ENCODE assay signal across 8 cellular contexts in genomic region chr3:9715764-9716437, GRCh38. TPM values are rescaled to one million over a fixed set of nuclear protein-coding genes. Genes with fewer than 3 reads are reported as not detected.
DNase-seq lines count a peak whose midpoint lies in the region; ATAC-seq and TF ChIP-seq lines count a peak whose summit lies in the region.

No MANE protein-coding gene starts in this region.

- H3K27ac Mint-ChIP-seq in Calu3 (ENCODE audit: unreplicated experiment), result peak overlapping the region; percentile 25

- H3K9me3 Mint-ChIP-seq in Calu3 (ENCODE audit: low read depth, unreplicated experiment), result no peaks in the 10 kb centered on the region

- H4K20me1 ChIP-seq in osteoblast (ENCODE audit: insufficient read depth, low read length), result no peaks in the 10 kb centered on the region

- DNase-seq in Calu3 (peak; percentile 77), fibroblast of villous mesenchyme (ENCODE audit: low read depth) (peak; percentile 91), osteoblast (ENCODE audit: insufficient read length, low spot score, missing footprints) (peak; percentile 96), NCI-H82 (lab: John Stamatoyannopoulos, UW) (no peak)
- DNase-seq in Jurkat, Clone E6-1 (ENCODE audit: low read depth, low spot score), result peak; percentile 21
- peak; percentile 44 to 49 for DNase-seq in activated CD4-positive, alpha-beta T cell treated with anti-CD3 and anti-CD28 coated beads, Interleukin-2, amount 50 U/mL, for 48 hours

- intact Hi-C loops in Calu3 (cut with micrococcal nuclease; ENCODE audit: unreplicated experiment), result loop anchor here (5.0 kb wide), 1 partner anchor 76 kb away; the partner anchor contains the start of genes ARPC4 and TADA3

- no peak overlapping the region for H3K4me3 Mint-ChIP-seq in Calu3 (ENCODE audit: low read depth, unreplicated experiment)

- H3K36me3 Mint-ChIP-seq in Calu3 (ENCODE audit: insufficient read depth, unreplicated experiment), result no peaks in the 10 kb centered on the region

- peaks cover 15% of the 10 kb centered on the region for H3K4me1 Mint-ChIP-seq in Calu3 (ENCODE audit: low read depth, unreplicated experiment)

- H3K9me3 ChIP-seq in osteoblast (ENCODE audit: low read depth, low read length), result no peaks in the 10 kb centered on the region

- no peaks in the 10 kb centered on the region for H3K79me2 ChIP-seq in osteoblast (ENCODE audit: insufficient read depth, low read length)

- H3K4me2 ChIP-seq in osteoblast (ENCODE audit: insufficient read depth, low read length), result peak overlapping the region; percentile 15

- peaks cover 54% of the 10 kb centered on the region for H3K27me3 Mint-ChIP-seq in Calu3 (ENCODE audit: unreplicated experiment)

- TF ChIP-seq CTCF in Calu3 (IDR thresholded peaks at IDR 0.05; ENCODE audit: unreplicated experiment) (peak; percentile 51), fibroblast of villous mesenchyme (IDR thresholded peaks at IDR 0.05; ENCODE audit: insufficient read depth, low read depth, low read length) (peak; percentile 97), osteoblast (IDR thresholded peaks at IDR 0.05; ENCODE audit: extremely low read depth, low read depth, low read length) (peak; percentile 99)

- no peak overlapping the region for H2AFZ ChIP-seq in osteoblast (ENCODE audit: low read length)

- H3K27me3 ChIP-seq in osteoblast (ENCODE audit: insufficient read depth, low read length), result peaks cover 20% of the 10 kb centered on the region

- CTCF ChIA-PET in Calu3 (lab: Charles Lee), result interaction anchor here (0.8 to 1.9 kb wide), 5 partner anchors 12 to 231 kb away, joined by 3 to 10 read pairs (median 4); partner anchors contain the start of gene BRPF1

- no peak for ATAC-seq in HG03571 (IDR thresholded peaks at IDR 0.05; ENCODE audit: unreplicated experiment)
- ATAC-seq in GM18520 (IDR thresholded peaks at IDR 0.05; ENCODE audit: unreplicated experiment), result no peak

- H3K36me3 ChIP-seq in osteoblast (ENCODE audit: insufficient read depth, low read length), result no peaks in the 10 kb centered on the region

- no peak overlapping the region for H3K27ac ChIP-seq in osteoblast (ENCODE audit: low read depth, low read length)

- no TSS peak for BruUV-seq in Calu3 (replicated peaks; lab: Mats Ljungman, UMichigan)

- no peak overlapping the region for H3K4me3 ChIP-seq in Jurkat, Clone E6-1 (ENCODE audit: low read length)
- H3K4me3 ChIP-seq in fibroblast of villous mesenchyme (ENCODE audit: low read depth, low read length) (no peak overlapping the region), osteoblast (ENCODE audit: insufficient read depth, low read length) (no peak overlapping the region)

- peaks cover 4% of the 10 kb centered on the region for H3K4me1 ChIP-seq in osteoblast (ENCODE audit: insufficient read depth, low read length)

RNA-seq across cellular contexts. Expression of gene CPNE9, which starts 12.3 kb away (rescaled TPM):
- total RNA-seq in Calu3 (2022) (not detected in 2 replicates), fibroblast of villous mesenchyme (not detected in 2 replicates), osteoblast (not detected in 2 replicates)
- polyA plus RNA-seq in Jurkat, Clone E6-1 (2012; ENCODE audit: insufficient read depth, insufficient read length), result not detected

RNA-seq across cellular contexts. Expression of gene BRPF1, which starts 15.6 kb away (rescaled TPM):
- 19.8 and 20.4 TPM in 2 replicates for total RNA-seq in Calu3 (2022)
- polyA plus RNA-seq in Jurkat, Clone E6-1 (2012; ENCODE audit: insufficient read depth, insufficient read length), result 22.2 TPM
- 15.5 and 17.3 TPM in 2 replicates for total RNA-seq in fibroblast of villous mesenchyme
- 14.1 and 14.5 TPM in 2 replicates for total RNA-seq in osteoblast

RNA-seq across cellular contexts. Expression of gene OGG1, which starts 33.9 kb away (rescaled TPM):
- total RNA-seq in Calu3 (2022) (17.1 and 21.8 TPM in 2 replicates), fibroblast of villous mesenchyme (19.0 and 32.2 TPM in 2 replicates), osteoblast (24.8 and 25.7 TPM in 2 replicates)
- polyA plus RNA-seq in Jurkat, Clone E6-1 (2012; ENCODE audit: insufficient read depth, insufficient read length), result 17.1 TPM

RNA-seq across cellular contexts. Expression of gene CAMK1, which starts 53.8 kb away (rescaled TPM):
- total RNA-seq in Calu3 (2022) (4.1 and 7.2 TPM in 2 replicates), fibroblast of villous mesenchyme (27.6 and 30.0 TPM in 2 replicates), osteoblast (22.1 and 25.9 TPM in 2 replicates)
- polyA plus RNA-seq in Jurkat, Clone E6-1 (2012; ENCODE audit: insufficient read depth, insufficient read length), result not detected
